16 cellular contexts compared by ENCODE assay signal in the genomic region with DNA sequence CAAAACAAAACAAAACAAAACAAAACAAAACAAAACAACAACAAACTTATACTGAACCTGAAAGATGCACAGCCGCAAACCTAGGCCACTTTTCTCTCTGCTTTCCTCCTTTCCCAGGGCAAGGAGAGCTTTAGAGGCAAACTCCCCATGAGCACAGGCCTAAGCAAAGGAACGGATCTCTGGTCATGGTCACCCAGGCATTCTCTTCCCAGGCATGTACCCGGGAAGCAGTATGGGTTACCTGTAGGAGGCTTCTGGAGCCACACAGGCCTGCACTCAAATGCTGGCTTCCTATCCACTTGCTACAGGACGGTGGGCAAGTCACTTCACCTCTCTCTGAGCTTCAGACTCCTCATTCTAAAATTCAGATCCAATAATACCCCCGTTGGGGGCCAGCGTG.
A peak's percentile ranks its signal among the peaks of the same experiment; 100 is the strongest.
DNase-seq lines count a peak whose midpoint lies in the region; ATAC-seq and TF ChIP-seq lines count a peak whose summit lies in the region.
"Had no signal": no experiment of that assay in that cellular context is flagged by ENCODE, and none has a peak within 500 bp of the region (broad histone marks: within the 10 kb centered on the region; RNA-seq: fewer than 3 reads in every experiment).

No MANE protein-coding gene starts in this region.

- ATAC-seq in activated naive CD8-positive, alpha-beta T cell treated with anti-CD3 and anti-CD28 coated beads, Interleukin-2, amount 10 ng/mL, durations not matched to agents 7 days and 5 days (ENCODE audit: low read depth) = no peak
- no peak for ATAC-seq in activated naive CD8-positive, alpha-beta T cell treated with anti-CD3 and anti-CD28 coated beads, Interleukin-2, amount 50 U/mL, for 24 hours
- ATAC-seq in lung (ENCODE audit: insufficient read depth, low FRiP score) = no peak

- POLR2A ChIA-PET in activated naive CD8-positive, alpha-beta T cell treated with anti-CD3 and anti-CD28 coated beads, Interleukin-2, amount 10 ng/mL, durations not matched to agents 7 days and 5 days (lab: Charles Lee) = no interaction called here

- H3K4me1 Mint-ChIP-seq in activated naive CD8-positive, alpha-beta T cell treated with anti-CD3 and anti-CD28 coated beads, Interleukin-2, amount 10 ng/mL, durations not matched to agents 7 days and 5 days = peaks cover 2% of the 10 kb centered on the region
- H3K4me1 Mint-ChIP-seq in activated naive CD8-positive, alpha-beta T cell treated with anti-CD3 and anti-CD28 coated beads, Interleukin-2, amount 50 U/mL, for 24 hours = no peaks in the 10 kb centered on the region
- H3K4me1 Mint-ChIP-seq in activated T-helper 2 cell treated with anti-CD3 and anti-CD28 coated beads, Interferon-gamma antibody, Interleukin-2, Interleukin-4, amounts not matched to agents 10 μg/mL and 5 μg/mL and 100 μg/mL, durations not matched to agents 14 hours and 24 hours and 36 hours (ENCODE audit: low read depth) = peaks cover 20% of the 10 kb centered on the region
- H3K4me1 Mint-ChIP-seq: CD4-positive, alpha-beta memory T cell had no signal

- no peak for TF ChIP-seq POLR2A in prostate gland (IDR thresholded peaks at IDR 0.05)

- 93 to 94% methylated on average over 6 of the region's 6 CpGs for WGBS in lung, 2 donors
- WGBS in prostate gland = 94% methylated on average over 6 of the region's 6 CpGs

- intact Hi-C loops in activated T-helper 2 cell treated with anti-CD3 and anti-CD28 coated beads, Interferon-gamma antibody, Interleukin-2, Interleukin-4, amounts not matched to agents 10 μg/mL and 5 μg/mL and 100 μg/mL, durations not matched to agents 14 hours and 24 hours and 36 hours (cut with micrococcal nuclease) = no loop called here
- intact Hi-C loops in prostate gland (cut with DNase I) = no loop called here

- no peak overlapping the region for H3K4me3 Mint-ChIP-seq in activated naive CD8-positive, alpha-beta T cell treated with anti-CD3 and anti-CD28 coated beads, Interleukin-2, amount 10 ng/mL, durations not matched to agents 7 days and 5 days
- no peak overlapping the region for H3K4me3 Mint-ChIP-seq in activated naive CD8-positive, alpha-beta T cell treated with anti-CD3 and anti-CD28 coated beads, Interleukin-2, amount 50 U/mL, for 24 hours
- H3K4me3 Mint-ChIP-seq in activated T-helper 2 cell treated with anti-CD3 and anti-CD28 coated beads, Interferon-gamma antibody, Interleukin-2, Interleukin-4, amounts not matched to agents 10 μg/mL and 5 μg/mL and 100 μg/mL, durations not matched to agents 14 hours and 24 hours and 36 hours (ENCODE audit: low read depth) = no peak overlapping the region
- H3K4me3 Mint-ChIP-seq: CD4-positive, alpha-beta memory T cell had no signal

- peak; percentile 7 for DNase-seq in activated naive CD8-positive, alpha-beta T cell treated with anti-CD3 and anti-CD28 coated beads, Interleukin-2, amount 10 ng/mL, durations not matched to agents 7 days and 5 days
- no peak for DNase-seq in activated naive CD8-positive, alpha-beta T cell treated with anti-CD3 and anti-CD28 coated beads, Interleukin-2, amount 50 U/mL, for 24 hours
- peak; percentile 6 for DNase-seq in activated T-helper 2 cell treated with anti-CD3 and anti-CD28 coated beads, Interferon-gamma antibody, Interleukin-2, Interleukin-4, amounts not matched to agents 10 μg/mL and 5 μg/mL and 100 μg/mL, durations not matched to agents 14 hours and 24 hours and 36 hours (ENCODE audit: low spot score)
- peak; percentile 20 for DNase-seq in lung (ENCODE audit: low spot score)
- peak; percentile 19 for DNase-seq in ureter (ENCODE audit: low spot score)
- DNase-seq in anterior cingulate cortex (lab: John Stamatoyannopoulos, UW) = no peak
- DNase-seq in SKM-1 treated with dmso at 0.1 percent for 144 hours (lab: John Stamatoyannopoulos, UW; ENCODE audit: unreplicated experiment) = no peak
- no peak for DNase-seq in prostate gland (ENCODE audit: low spot score)
- DNase-seq: CD4-positive, alpha-beta memory T cell; Karpas-422; NCI-H1417 treated with DMSO at 0.1 percent for 48 hours; NCI-H1930; NCI-H345; NCI-H526; PC-9 had no signal

- H3K9me3 ChIP-seq in lung (ENCODE audit: control insufficient read depth in 2 of 2, insufficient read depth in 1 of 2, low read length in 1 of 2) (peaks cover 0 to 2% of the 10 kb centered on the region in 2 donors), prostate gland (no peaks in the 10 kb centered on the region)

- no peaks in the 10 kb centered on the region for H3K36me3 Mint-ChIP-seq in activated naive CD8-positive, alpha-beta T cell treated with anti-CD3 and anti-CD28 coated beads, Interleukin-2, amount 10 ng/mL, durations not matched to agents 7 days and 5 days
- H3K36me3 Mint-ChIP-seq in activated naive CD8-positive, alpha-beta T cell treated with anti-CD3 and anti-CD28 coated beads, Interleukin-2, amount 50 U/mL, for 24 hours (ENCODE audit: low read depth) = no peaks in the 10 kb centered on the region
- no peaks in the 10 kb centered on the region for H3K36me3 Mint-ChIP-seq in activated T-helper 2 cell treated with anti-CD3 and anti-CD28 coated beads, Interferon-gamma antibody, Interleukin-2, Interleukin-4, amounts not matched to agents 10 μg/mL and 5 μg/mL and 100 μg/mL, durations not matched to agents 14 hours and 24 hours and 36 hours (ENCODE audit: low read depth)
- H3K36me3 Mint-ChIP-seq: CD4-positive, alpha-beta memory T cell; IgD-negative memory B cell had no signal

- H3K27ac ChIP-seq in lung (ENCODE audit: low read depth in 1 of 2, low read length in 1 of 2) = no peak overlapping the region
- H3K27ac ChIP-seq in prostate gland = no peak overlapping the region
- H3K27ac ChIP-seq: PC-9 had no signal

- H3K4me1 ChIP-seq in lung (ENCODE audit: control insufficient read depth in 2 of 2, insufficient read depth in 2 of 2, low read length in 2 of 2) (peaks cover 0 to 7% of the 10 kb centered on the region in 2 donors), prostate gland (replicated peaks) (no peaks in the 10 kb centered on the region)

- no peak overlapping the region for H3K27ac Mint-ChIP-seq in activated naive CD8-positive, alpha-beta T cell treated with anti-CD3 and anti-CD28 coated beads, Interleukin-2, amount 10 ng/mL, durations not matched to agents 7 days and 5 days
- no peak overlapping the region for H3K27ac Mint-ChIP-seq in activated naive CD8-positive, alpha-beta T cell treated with anti-CD3 and anti-CD28 coated beads, Interleukin-2, amount 50 U/mL, for 24 hours
- H3K27ac Mint-ChIP-seq in activated T-helper 2 cell treated with anti-CD3 and anti-CD28 coated beads, Interferon-gamma antibody, Interleukin-2, Interleukin-4, amounts not matched to agents 10 μg/mL and 5 μg/mL and 100 μg/mL, durations not matched to agents 14 hours and 24 hours and 36 hours = no peak overlapping the region
- H3K27ac Mint-ChIP-seq: IgD-negative memory B cell had no signal

- no peak overlapping the region for H3K4me3 ChIP-seq in lung
- no peak overlapping the region for H3K4me3 ChIP-seq in prostate gland
- H3K4me3 ChIP-seq: PC-9 had no signal

- no peak for TF ChIP-seq CTCF in lung (IDR thresholded peaks at IDR 0.05; ENCODE audit: control extremely low read depth, extremely low read depth)
- no peak for TF ChIP-seq CTCF in prostate gland (IDR thresholded peaks at IDR 0.05)

- H3K27me3 Mint-ChIP-seq in activated naive CD8-positive, alpha-beta T cell treated with anti-CD3 and anti-CD28 coated beads, Interleukin-2, amount 10 ng/mL, durations not matched to agents 7 days and 5 days = peaks cover 55% of the 10 kb centered on the region
- H3K27me3 Mint-ChIP-seq in activated naive CD8-positive, alpha-beta T cell treated with anti-CD3 and anti-CD28 coated beads, Interleukin-2, amount 50 U/mL, for 24 hours = peaks cover 10% of the 10 kb centered on the region
- peaks cover 14% of the 10 kb centered on the region for H3K27me3 Mint-ChIP-seq in activated T-helper 2 cell treated with anti-CD3 and anti-CD28 coated beads, Interferon-gamma antibody, Interleukin-2, Interleukin-4, amounts not matched to agents 10 μg/mL and 5 μg/mL and 100 μg/mL, durations not matched to agents 14 hours and 24 hours and 36 hours (ENCODE audit: low read depth)

- no peaks in the 10 kb centered on the region for H3K36me3 ChIP-seq in lung (ENCODE audit: control insufficient read depth in 2 of 2, insufficient read depth in 2 of 2, low read length in 2 of 2)
- H3K36me3 ChIP-seq in prostate gland = no peaks in the 10 kb centered on the region

- H3K9me3 Mint-ChIP-seq in activated naive CD8-positive, alpha-beta T cell treated with anti-CD3 and anti-CD28 coated beads, Interleukin-2, amount 10 ng/mL, durations not matched to agents 7 days and 5 days = no peaks in the 10 kb centered on the region
- H3K9me3 Mint-ChIP-seq in activated naive CD8-positive, alpha-beta T cell treated with anti-CD3 and anti-CD28 coated beads, Interleukin-2, amount 50 U/mL, for 24 hours = no peaks in the 10 kb centered on the region
- H3K9me3 Mint-ChIP-seq in activated T-helper 2 cell treated with anti-CD3 and anti-CD28 coated beads, Interferon-gamma antibody, Interleukin-2, Interleukin-4, amounts not matched to agents 10 μg/mL and 5 μg/mL and 100 μg/mL, durations not matched to agents 14 hours and 24 hours and 36 hours = no peaks in the 10 kb centered on the region
- H3K9me3 Mint-ChIP-seq: CD4-positive, alpha-beta memory T cell; IgD-negative memory B cell had no signal

- H3K27me3 ChIP-seq in lung (ENCODE audit: control insufficient read depth, insufficient read depth) (no peaks in the 10 kb centered on the region), prostate gland (replicated peaks; ENCODE audit: insufficient read depth) (no peaks in the 10 kb centered on the region)

Comparison
In these comparisons a context has a peak if more than half of its experiments do, and no peak if none do; other contexts are left out.
1. DNase-seq: peak in activated naive CD8-positive, alpha-beta T cell treated with anti-CD3 and anti-CD28 coated beads, Interleukin-2, amount 10 ng/mL, durations not matched to agents 7 days and 5 days (single experiment), activated T-helper 2 cell treated with anti-CD3 and anti-CD28 coated beads, Interferon-gamma antibody, Interleukin-2, Interleukin-4, amounts not matched to agents 10 μg/mL and 5 μg/mL and 100 μg/mL, durations not matched to agents 14 hours and 24 hours and 36 hours (single experiment), lung (single experiment) and ureter (single experiment); none in activated naive CD8-positive, alpha-beta T cell treated with anti-CD3 and anti-CD28 coated beads, Interleukin-2, amount 50 U/mL, for 24 hours (single experiment), anterior cingulate cortex (0 of 58), SKM-1 treated with dmso at 0.1 percent for 144 hours (single experiment) and prostate gland (single experiment).